In genomic region chr1:44355582-44356305, GRCh38 we compare ENCODE assay signal across 8 cellular contexts. TPM values are rescaled to one million over a fixed set of nuclear protein-coding genes. Genes with fewer than 3 reads are reported as not detected.
DNase-seq lines count a peak whose midpoint lies in the region; ATAC-seq and TF ChIP-seq lines count a peak whose summit lies in the region.

No MANE protein-coding gene starts in this region.

- no peaks in the 10 kb centered on the region for H3K36me3 ChIP-seq in IMR-90 (ENCODE audit: control insufficient read depth, insufficient read depth, low read length)
- no peaks in the 10 kb centered on the region for H3K36me3 ChIP-seq in brain microvascular endothelial cell (replicated peaks)

- intact Hi-C loops in CD4-positive, alpha-beta T cell (cut with DNase I, micrococcal nuclease): loop anchor here in 1 of 2 experiments (2.0 to 10.0 kb wide), 6 partner anchors 275 to 1839 kb away; partner anchors contain the start of genes ARMH1, ATP6V0B, B4GALT2 and CFAP57
- intact Hi-C loops in IMR-90 (cut with micrococcal nuclease) (loop anchor here (2.0 kb wide), 1 partner anchor 27 kb away; no protein-coding TSS in a partner anchor), natural killer cell (cut with micrococcal nuclease) (no loop called here)

- H3K18ac ChIP-seq in IMR-90 (ENCODE audit: low read depth, low read length): 0 out of 2 replicates have a peak overlapping the region, but pooled peaks have one; percentile 7

- peaks cover 24 to 30% of the 10 kb centered on the region in 2 experiments for H3K79me1 ChIP-seq in IMR-90 (ENCODE audit: low read depth in 1 of 2, low read length in 2 of 2)

- ATAC-seq in CD4-positive, alpha-beta T cell (ENCODE audit: poor library complexity): no peak
- ATAC-seq in IMR-90 (ENCODE audit: low read depth) (no peak), natural killer cell (no peak), GM19351 (IDR thresholded peaks at IDR 0.05; ENCODE audit: unreplicated experiment) (no peak), HG02973 (IDR thresholded peaks at IDR 0.05; ENCODE audit: unreplicated experiment) (no peak)

- peak overlapping the region; percentile 20 for H4K91ac ChIP-seq in IMR-90 (ENCODE audit: insufficient read depth, low read depth, low read length)

- no peak for TF ChIP-seq POLR2A in IMR-90 (IDR thresholded peaks at IDR 0.05; ENCODE audit: low read depth, low read length)

- 0 out of 2 replicates have a peak overlapping the region, but pooled peaks have one; percentile 21 for H3K9ac ChIP-seq in IMR-90 (ENCODE audit: low read depth, low read length)

- H2BK15ac ChIP-seq in IMR-90 (ENCODE audit: low read depth, low read length): peak overlapping the region; percentile 16; the same call in 1 of the 3 replicates

- H3K4me1 ChIP-seq in IMR-90 (ENCODE audit: control insufficient read depth, insufficient read depth, low read length): peaks cover 3% of the 10 kb centered on the region

- dilution Hi-C loops in IMR-90 (cut with HindIII; ENCODE audit: low sequenced_read_pairs, unreplicated experiment): no loop called here

- peaks cover 45% of the 10 kb centered on the region for H3K4me1 Mint-ChIP-seq in CD4-positive, alpha-beta T cell (ENCODE audit: low read depth)
- H3K4me1 Mint-ChIP-seq in natural killer cell: peaks cover 25 to 40% of the 10 kb centered on the region in 2 donors

- no peak for TF ChIP-seq RAD21 in IMR-90 (IDR thresholded peaks at IDR 0.05; ENCODE audit: low read length)

- H2AK9ac ChIP-seq in IMR-90 (replicated peaks; ENCODE audit: low read depth, low read length, poor library complexity): peak overlapping the region; percentile 12

- H3K9me3 ChIP-seq in CD4-positive, alpha-beta T cell (ENCODE audit: control insufficient read depth, low read length): no peaks in the 10 kb centered on the region
- no peaks in the 10 kb centered on the region for H3K9me3 ChIP-seq in IMR-90 (ENCODE audit: control insufficient read depth, insufficient read depth, low read length)

- H3K56ac ChIP-seq in IMR-90 (ENCODE audit: extremely low read depth, insufficient read depth, low read length): no peak overlapping the region

- H4K8ac ChIP-seq in IMR-90 (ENCODE audit: low read depth in 2 of 2, low read length in 2 of 2): peak overlapping the region; percentile 98 to 99

- peak overlapping the region; percentile 98 for H4K5ac ChIP-seq in IMR-90 (ENCODE audit: low read depth, low read length)

- BruUV-seq in IMR-90 (replicated peaks; lab: Mats Ljungman, UMichigan): no TSS peak

- H3K9me3 Mint-ChIP-seq in CD4-positive, alpha-beta T cell: no peaks in the 10 kb centered on the region
- H3K9me3 Mint-ChIP-seq in natural killer cell: no peaks in the 10 kb centered on the region

- H3K23ac ChIP-seq in IMR-90 (ENCODE audit: low read depth, low read length): peak overlapping the region; percentile 41; the same call in 1 of the 2 replicates

- H2AK5ac ChIP-seq in IMR-90 (ENCODE audit: low read depth, low read length): no peak overlapping the region

- H3K4me3 ChIP-seq in IMR-90 (ENCODE audit: insufficient read depth, low read depth, low read length): peak overlapping the region; percentile 37
- H3K4me3 ChIP-seq in brain microvascular endothelial cell (ENCODE audit: low read depth, low read length): peak overlapping the region; percentile 32

- H3K27me3 Mint-ChIP-seq in CD4-positive, alpha-beta T cell: no peaks in the 10 kb centered on the region
- no peaks in the 10 kb centered on the region for H3K27me3 Mint-ChIP-seq in natural killer cell (ENCODE audit: low read depth in 2 of 2)

- peak overlapping the region; percentile 94 for H3K4me3 Mint-ChIP-seq in CD4-positive, alpha-beta T cell
- peak overlapping the region; percentile 96 for H3K4me3 Mint-ChIP-seq in natural killer cell

- no peak for TF ChIP-seq CTCF in CD4-positive, alpha-beta T cell (IDR thresholded peaks at IDR 0.05)
- TF ChIP-seq CTCF in IMR-90 (conservative IDR thresholded peaks at IDR 0.05; ENCODE audit: low read depth, low read length): no peak
- no peak for TF ChIP-seq CTCF in brain microvascular endothelial cell (IDR thresholded peaks at IDR 0.05; ENCODE audit: low read depth, low read length, missing control alignments)
- no peak for TF ChIP-seq CTCF in natural killer cell (IDR thresholded peaks at IDR 0.05)

- no peaks in the 10 kb centered on the region for H3K27me3 ChIP-seq in CD4-positive, alpha-beta T cell (ENCODE audit: control insufficient read depth, insufficient read depth, low read length)
- H3K27me3 ChIP-seq in IMR-90 (ENCODE audit: control insufficient read depth, insufficient read depth, low read length) (no peaks in the 10 kb centered on the region), brain microvascular endothelial cell (replicated peaks) (no peaks in the 10 kb centered on the region)

- H2AFZ ChIP-seq in IMR-90 (replicated peaks; ENCODE audit: low read length, poor library complexity): peak overlapping the region; percentile 93

- WGBS in IMR-90 (ENCODE audit: extremely low coverage in 2 of 2, insufficient read length in 1 of 2), 2 experiments: 80% methylated on average over 1 of the region's 12 CpGs; no CpG with 5 or more reads in 1 of the 2 experiments

- peak overlapping the region; percentile 1 for H2BK5ac ChIP-seq in IMR-90 (ENCODE audit: low read depth, low read length, poor library complexity, severe bottlenecking)

- H2BK120ac ChIP-seq in IMR-90 (ENCODE audit: low read depth, low read length): peak overlapping the region; percentile 20; the same call in 1 of the 2 replicates

- peak overlapping the region; percentile 67 for H3K4ac ChIP-seq in IMR-90 (ENCODE audit: low read depth, low read length)

- POLR2A ChIA-PET in CD4-positive, alpha-beta T cell (lab: Charles Lee): interaction anchor here (1.2 kb wide), 1 partner anchor 276 kb away, joined by 4 read pairs; no protein-coding TSS in a partner anchor
- POLR2A ChIA-PET in IMR-90 (lab: Charles Lee; ENCODE audit: unreplicated experiment): no interaction called here

- H3K27ac ChIP-seq in CD4-positive, alpha-beta T cell (ENCODE audit: low read depth, low read length): no peak overlapping the region
- H3K27ac ChIP-seq in IMR-90 (ENCODE audit: insufficient read depth, low read length) (no peak overlapping the region), brain microvascular endothelial cell (no peak overlapping the region)

- no peak overlapping the region; the same call in 1 of the 2 replicates for H2BK20ac ChIP-seq in IMR-90 (ENCODE audit: low read depth, low read length)

- CTCF ChIA-PET in CD4-positive, alpha-beta T cell (lab: Charles Lee): no interaction called here
- CTCF ChIA-PET in IMR-90 (lab: Yijun Ruan, JAX): interaction anchor here (0.9 kb wide), 1 partner anchor 26 kb away, joined by 3 read pairs; no protein-coding TSS in a partner anchor

- H3K14ac ChIP-seq in IMR-90 (replicated peaks; ENCODE audit: low read depth, low read length): peak overlapping the region; percentile 82

- H3K27ac Mint-ChIP-seq in CD4-positive, alpha-beta T cell: peak overlapping the region; percentile 63
- H3K27ac Mint-ChIP-seq in natural killer cell: peak overlapping the region; percentile 87 to 88

- H3K4me2 ChIP-seq in IMR-90 (ENCODE audit: low read depth, low read length): peak overlapping the region; percentile 88

- H3K9me1 ChIP-seq in IMR-90 (ENCODE audit: insufficient read depth, low read length): peaks cover 8% of the 10 kb centered on the region

- in situ Hi-C loops in IMR-90 (cut with MboI; ENCODE audit: low sequenced_read_pairs) (no loop called here), brain microvascular endothelial cell (cut with HindIII; ENCODE audit: low pct_ligation_motif_present, low sequenced_read_pairs) (no loop called here)

- no peaks in the 10 kb centered on the region for H4K20me1 ChIP-seq in IMR-90 (ENCODE audit: insufficient read depth, low read length)

- no peak for DNase-seq in CD4-positive, alpha-beta T cell
- no peak for DNase-seq in IMR-90
- DNase-seq in brain microvascular endothelial cell: no peak
- DNase-seq in natural killer cell: no peak
- DNase-seq in SKM-1 treated with dmso at 0.1 percent for 144 hours (lab: John Stamatoyannopoulos, UW; ENCODE audit: unreplicated experiment): no peak
- no peak for DNase-seq in central memory CD4-positive, alpha-beta T cell

- H3K36me3 Mint-ChIP-seq in CD4-positive, alpha-beta T cell (ENCODE audit: low read depth): peaks cover 5% of the 10 kb centered on the region
- H3K36me3 Mint-ChIP-seq in natural killer cell: no peaks in the 10 kb centered on the region

TF ChIP-seq in IMR-90, 13 proteins besides CTCF, POLR2A, EP300 and RAD21:
- no peak for TF ChIP-seq USF2 (IDR thresholded peaks at IDR 0.05; ENCODE audit: low read depth, low read length)
- no peak for TF ChIP-seq MAZ (IDR thresholded peaks at IDR 0.05; ENCODE audit: borderline replicate concordance, low read depth, low read length)
- TF ChIP-seq NFE2L2 (IDR thresholded peaks at IDR 0.05; ENCODE audit: low read depth, low read length): no peak
- no peak for TF ChIP-seq MXI1 (IDR thresholded peaks at IDR 0.05; ENCODE audit: borderline replicate concordance, low read depth, low read length)

RNA-seq across cellular contexts. Expression of gene ERI3, which starts 0.7 kb away (rescaled TPM):
- total RNA-seq in CD4-positive, alpha-beta T cell: 10 to 100 TPM; 19.7 to 20.7 TPM
- 55.3 and 56.6 TPM in 2 replicates for total RNA-seq in IMR-90 (2012; rRNA removed)
- 70.9 and 75.7 TPM in 2 replicates for polyA plus RNA-seq in IMR-90 (2012; rRNA removed)
- 52.8 and 73.8 TPM in 2 replicates for polyA plus RNA-seq in IMR-90 (2012; cell fraction: cytosol; rRNA removed)
- polyA plus RNA-seq in IMR-90 (2012; cell fraction: nucleus; rRNA removed; ENCODE audit: low replicate concordance): 48.1 and 65.7 TPM in 2 replicates
- total RNA-seq in natural killer cell: 10 to 100 TPM; 28.3 to 35.3 (median 30.4) TPM

RNA-seq across cellular contexts. Expression of gene RNF220, which starts 49.3 kb away (rescaled TPM):
- total RNA-seq in CD4-positive, alpha-beta T cell: 10 to 100 TPM; 76.0 to 77.9 TPM
- total RNA-seq in IMR-90 (2012; rRNA removed) (76.7 and 77.1 TPM in 2 replicates), natural killer cell (100 to 1,000 TPM in 2 of 3 donors, 10 to 100 TPM in 1; 88.5 to 107 (median 105) TPM)
- 71.8 and 72.5 TPM in 2 replicates for polyA plus RNA-seq in IMR-90 (2012; rRNA removed)
- polyA plus RNA-seq in IMR-90 (2012; cell fraction: cytosol; rRNA removed): 60.0 and 66.9 TPM in 2 replicates
- polyA plus RNA-seq in IMR-90 (2012; cell fraction: nucleus; rRNA removed; ENCODE audit: low replicate concordance): 64.2 and 90.1 TPM in 2 replicates
